In genomic region chr6:42960243-42961019, GRCh38 we compare ENCODE assay signal across 8 cellular contexts. TPM values are rescaled to one million over a fixed set of nuclear protein-coding genes. Genes with fewer than 3 reads are reported as not detected.
DNase-seq lines count a peak whose midpoint lies in the region; ATAC-seq and TF ChIP-seq lines count a peak whose summit lies in the region.

Gene GNMT (plus strand): TSS chr6:42960754. CDS start chr6:42960768, 14 bp downstream.

- H3K4me1 Mint-ChIP-seq in activated T-helper 2 cell treated with anti-CD3 and anti-CD28 coated beads, Interferon-gamma antibody, Interleukin-2, Interleukin-4, amounts not matched to agents 10 μg/mL and 5 μg/mL and 100 μg/mL, durations not matched to agents 14 hours and 24 hours and 36 hours (ENCODE audit: low read depth), result peaks cover 10% of the 10 kb centered on the region
- H3K4me1 Mint-ChIP-seq in neural progenitor cell, result peaks cover 11% of the 10 kb centered on the region

- H3K4me3 ChIP-seq in foreskin fibroblast (ENCODE audit: low read depth in 1 of 2, low read length in 2 of 2) (peak within 1 kb of the TSS; percentile 42 to 50), neural progenitor cell (peak within 1 kb of the TSS; percentile 67)

- H3F3A ChIP-seq in neural progenitor cell (ENCODE audit: low read depth), result peaks cover 27% of the 10 kb centered on the region

- ATAC-seq in HG03442 (IDR thresholded peaks at IDR 0.05; ENCODE audit: unreplicated experiment), result no peak

- no peaks in the 10 kb centered on the region for H3K9me3 ChIP-seq in neural progenitor cell (ENCODE audit: low read depth)

- peaks cover 9% of the 10 kb centered on the region for H3K27me3 Mint-ChIP-seq in activated T-helper 2 cell treated with anti-CD3 and anti-CD28 coated beads, Interferon-gamma antibody, Interleukin-2, Interleukin-4, amounts not matched to agents 10 μg/mL and 5 μg/mL and 100 μg/mL, durations not matched to agents 14 hours and 24 hours and 36 hours (ENCODE audit: low read depth)
- H3K27me3 Mint-ChIP-seq in neural progenitor cell (ENCODE audit: insufficient read depth, low read depth), result peaks cover 26% of the 10 kb centered on the region

- H4K20me1 ChIP-seq in neural progenitor cell (ENCODE audit: low read depth), result no peaks in the 10 kb centered on the region

- peaks cover 35% of the 10 kb centered on the region for H3K27me3 ChIP-seq in neural progenitor cell

- no peak within 1 kb of the TSS for H3K27ac Mint-ChIP-seq in activated T-helper 2 cell treated with anti-CD3 and anti-CD28 coated beads, Interferon-gamma antibody, Interleukin-2, Interleukin-4, amounts not matched to agents 10 μg/mL and 5 μg/mL and 100 μg/mL, durations not matched to agents 14 hours and 24 hours and 36 hours
- no peak within 1 kb of the TSS for H3K27ac Mint-ChIP-seq in neural progenitor cell

- H3K4me2 ChIP-seq in neural progenitor cell, result peak within 1 kb of the TSS; percentile 96

- no peaks in the 10 kb centered on the region for H3K9me3 Mint-ChIP-seq in activated T-helper 2 cell treated with anti-CD3 and anti-CD28 coated beads, Interferon-gamma antibody, Interleukin-2, Interleukin-4, amounts not matched to agents 10 μg/mL and 5 μg/mL and 100 μg/mL, durations not matched to agents 14 hours and 24 hours and 36 hours
- H3K9me3 Mint-ChIP-seq in neural progenitor cell, result no peaks in the 10 kb centered on the region

- intact Hi-C loops in activated T-helper 2 cell treated with anti-CD3 and anti-CD28 coated beads, Interferon-gamma antibody, Interleukin-2, Interleukin-4, amounts not matched to agents 10 μg/mL and 5 μg/mL and 100 μg/mL, durations not matched to agents 14 hours and 24 hours and 36 hours (cut with micrococcal nuclease), result no loop called here

- H3K36me3 ChIP-seq in neural progenitor cell, result no peaks in the 10 kb centered on the region

- peaks cover 23% of the 10 kb centered on the region for H3K36me3 Mint-ChIP-seq in activated T-helper 2 cell treated with anti-CD3 and anti-CD28 coated beads, Interferon-gamma antibody, Interleukin-2, Interleukin-4, amounts not matched to agents 10 μg/mL and 5 μg/mL and 100 μg/mL, durations not matched to agents 14 hours and 24 hours and 36 hours (ENCODE audit: low read depth)
- H3K36me3 Mint-ChIP-seq in neural progenitor cell, result peaks cover 6% of the 10 kb centered on the region

- no peaks in the 10 kb centered on the region for H3K79me2 ChIP-seq in neural progenitor cell (ENCODE audit: low read depth)

- H3K4me1 ChIP-seq in neural progenitor cell, result peaks cover 4% of the 10 kb centered on the region

- DNase-seq in Daoy (ENCODE audit: low read depth) (peak; percentile 55), NCI-H2196 treated with DMSO at 0.1 percent for 48 hours (lab: John Stamatoyannopoulos, UW; ENCODE audit: unreplicated experiment) (peak; percentile 52), foreskin fibroblast (peak; percentile 15 to 48), neural progenitor cell (ENCODE audit: low spot score) (peak; percentile 86), inferior parietal cortex (ENCODE audit: extremely low spot score) (no peak), UCSD-AML1 (lab: John Stamatoyannopoulos, UW; ENCODE audit: unreplicated experiment) (no peak)
- no peak for DNase-seq in activated T-helper 2 cell treated with anti-CD3 and anti-CD28 coated beads, Interferon-gamma antibody, Interleukin-2, Interleukin-4, amounts not matched to agents 10 μg/mL and 5 μg/mL and 100 μg/mL, durations not matched to agents 14 hours and 24 hours and 36 hours (ENCODE audit: low spot score)

- H2AFZ ChIP-seq in neural progenitor cell (replicated peaks), result peak within 1 kb of the TSS; percentile 100

- no peak for TF ChIP-seq CTCF in foreskin fibroblast (IDR thresholded peaks at IDR 0.05; ENCODE audit: low read depth, low read length)
- TF ChIP-seq CTCF in neural progenitor cell (IDR thresholded peaks at IDR 0.05), result no peak

- no peak within 1 kb of the TSS for H3K9ac ChIP-seq in neural progenitor cell

- no peak within 1 kb of the TSS for H3K27ac ChIP-seq in neural progenitor cell

- H3K4me3 Mint-ChIP-seq in activated T-helper 2 cell treated with anti-CD3 and anti-CD28 coated beads, Interferon-gamma antibody, Interleukin-2, Interleukin-4, amounts not matched to agents 10 μg/mL and 5 μg/mL and 100 μg/mL, durations not matched to agents 14 hours and 24 hours and 36 hours (ENCODE audit: low read depth), result peak within 1 kb of the TSS; percentile 26
- H3K4me3 Mint-ChIP-seq in neural progenitor cell, result peak within 1 kb of the TSS; percentile 79

RNA-seq across cellular contexts. Expression of gene GNMT, which starts in this region (rescaled TPM):
- total RNA-seq in Daoy (2014; rRNA removed; shearing (Covaris generic)), result 1.5 TPM in 1 of 2 replicates, not detected in the other
- total RNA-seq in activated T-helper 2 cell treated with anti-CD3 and anti-CD28 coated beads, Interferon-gamma antibody, Interleukin-2, Interleukin-4, amounts not matched to agents 10 μg/mL and 5 μg/mL and 100 μg/mL, durations not matched to agents 14 hours and 24 hours and 36 hours, result 0.62 and 0.69 TPM in 2 replicates
- 0.50 TPM in 1 of 2 replicates, not detected in the other for total RNA-seq in neural progenitor cell (ENCODE audit: low replicate concordance)

Comparison
In these comparisons a context has a peak if more than half of its experiments do, and no peak if none do; other contexts are left out.
1. Peak in DNase-seq, H3K4me3 ChIP-seq and H3K4me2 ChIP-seq in neural progenitor cell; RNA of the gene not detected or under 1 TPM.
2. DNase-seq: peak in Daoy (single experiment), NCI-H2196 treated with DMSO at 0.1 percent for 48 hours (single experiment) and foreskin fibroblast (2 of 2); none in activated T-helper 2 cell treated with anti-CD3 and anti-CD28 coated beads, Interferon-gamma antibody, Interleukin-2, Interleukin-4, amounts not matched to agents 10 μg/mL and 5 μg/mL and 100 μg/mL, durations not matched to agents 14 hours and 24 hours and 36 hours (single experiment), inferior parietal cortex (single experiment) and UCSD-AML1 (single experiment).